14 cellular contexts compared by ENCODE assay signal in genomic region chr17:81912441-81913309, GRCh38. TPM values are rescaled to one million over a fixed set of nuclear protein-coding genes. Genes with fewer than 3 reads are reported as not detected.
DNase-seq lines count a peak whose midpoint lies in the region; ATAC-seq and TF ChIP-seq lines count a peak whose summit lies in the region.
"Had no signal": no experiment of that assay in that cellular context is flagged by ENCODE, and none has a peak within 500 bp of the region (broad histone marks: within the 10 kb centered on the region; RNA-seq: fewer than 3 reads in every experiment).

No MANE protein-coding gene starts in this region.

- H3K36me3 Mint-ChIP-seq in Calu3 (ENCODE audit: insufficient read depth, unreplicated experiment) (peaks cover 75% of the 10 kb centered on the region), endothelial cell (ENCODE audit: low read depth, unreplicated experiment) (peaks cover 22% of the 10 kb centered on the region), progenitor cell of endocrine pancreas (ENCODE audit: insufficient read depth) (peaks cover 11% of the 10 kb centered on the region)

- CTCF ChIA-PET in Calu3 (lab: Charles Lee) = interaction anchor here (0.9 to 1.2 kb wide), 3 partner anchors 14 to 21 kb away, joined by 4 read pairs; partner anchors contain the start of genes ALYREF and ANAPC11

- intact Hi-C loops in Calu3 (cut with micrococcal nuclease; ENCODE audit: unreplicated experiment) = no loop called here

- H3K9me3 Mint-ChIP-seq in Calu3 (ENCODE audit: low read depth, unreplicated experiment) (no peaks in the 10 kb centered on the region), endothelial cell (ENCODE audit: unreplicated experiment) (no peaks in the 10 kb centered on the region), progenitor cell of endocrine pancreas (ENCODE audit: low read depth) (no peaks in the 10 kb centered on the region)

- DNase-seq in Calu3 (peak; percentile 68), M059J (ENCODE audit: low read depth) (peak; percentile 27), endothelial cell (ENCODE audit: low spot score) (no peak), progenitor cell of endocrine pancreas (ENCODE audit: low spot score, unreplicated experiment) (no peak), KBM-7 (no peak)
- DNase-seq: activated CD8-positive, alpha-beta memory T cell treated with anti-CD3 and anti-CD28 coated beads, Interleukin-2, amount 10 ng/mL, durations not matched to agents 7 days and 5 days; amniotic stem cell; dermis blood vessel endothelial cell; DMS 273 treated with DMSO at 0.1 percent for 48 hours; NCI-H1694 treated with DMSO at 0.1 percent for 48 hours; NCI-H748 treated with DMSO at 0.1 percent for 48 hours had no signal

- BruUV-seq in Calu3 (replicated peaks; lab: Mats Ljungman, UMichigan) = no TSS peak

- H3K4me1 Mint-ChIP-seq in Calu3 (ENCODE audit: low read depth, unreplicated experiment) (peaks cover 47% of the 10 kb centered on the region), endothelial cell (ENCODE audit: unreplicated experiment) (peaks cover 4% of the 10 kb centered on the region), progenitor cell of endocrine pancreas (ENCODE audit: low read depth) (peaks cover 18% of the 10 kb centered on the region)

- in situ Hi-C loops in KBM-7 (cut with MboI; ENCODE audit: low pct_unique_long_range_greater_than_20kb, low sequenced_read_pairs) = no loop called here

- TF ChIP-seq CTCF in Calu3 (IDR thresholded peaks at IDR 0.05; ENCODE audit: unreplicated experiment) (no peak), endothelial cell (IDR thresholded peaks at IDR 0.05; ENCODE audit: unreplicated experiment) (no peak), progenitor cell of endocrine pancreas (IDR thresholded peaks at IDR 0.05; ENCODE audit: unreplicated experiment) (no peak)

- H3K27me3 Mint-ChIP-seq in Calu3 (ENCODE audit: unreplicated experiment) (no peaks in the 10 kb centered on the region), endothelial cell (ENCODE audit: unreplicated experiment) (peaks cover 22% of the 10 kb centered on the region), progenitor cell of endocrine pancreas (no peaks in the 10 kb centered on the region)
- H3K27me3 Mint-ChIP-seq: activated CD8-positive, alpha-beta memory T cell treated with anti-CD3 and anti-CD28 coated beads, Interleukin-2, amount 10 ng/mL, durations not matched to agents 7 days and 5 days had no signal

- H3K27ac Mint-ChIP-seq in Calu3 (ENCODE audit: unreplicated experiment) (peak overlapping the region; percentile 80), endothelial cell (ENCODE audit: unreplicated experiment) (peak overlapping the region; percentile 68), progenitor cell of endocrine pancreas (no peak overlapping the region)
- H3K27ac Mint-ChIP-seq: activated CD8-positive, alpha-beta memory T cell treated with anti-CD3 and anti-CD28 coated beads, Interleukin-2, amount 10 ng/mL, durations not matched to agents 7 days and 5 days had no signal

- ATAC-seq in GM21576 (IDR thresholded peaks at IDR 0.05; ENCODE audit: unreplicated experiment) = no peak
- ATAC-seq in GM21737 (IDR thresholded peaks at IDR 0.05; ENCODE audit: unreplicated experiment) = no peak
- ATAC-seq: activated CD8-positive, alpha-beta memory T cell treated with anti-CD3 and anti-CD28 coated beads, Interleukin-2, amount 10 ng/mL, durations not matched to agents 7 days and 5 days; Right ventricle myocardium inferior had no signal

- peak overlapping the region; percentile 78 for H3K4me3 Mint-ChIP-seq in Calu3 (ENCODE audit: low read depth, unreplicated experiment)
- peak overlapping the region; percentile 84 for H3K4me3 Mint-ChIP-seq in endothelial cell (ENCODE audit: unreplicated experiment)
- H3K4me3 Mint-ChIP-seq in progenitor cell of endocrine pancreas (ENCODE audit: low read depth) = peak overlapping the region; percentile 24

RNA-seq across cellular contexts. Expression of gene PCYT2, which starts 1.5 kb away (rescaled TPM):
- total RNA-seq in Calu3 (2022) (58.4 and 60.9 TPM in 2 replicates), endothelial cell (ENCODE audit: unreplicated experiment) (26.8 TPM), progenitor cell of endocrine pancreas (93.2 and 95.2 TPM in 2 replicates)
- total RNA-seq in M059J (2014; rRNA removed; shearing (Covaris generic)) = 36.0 and 43.4 TPM in 2 replicates

RNA-seq across cellular contexts. Expression of gene SIRT7, which starts 5.3 kb away (rescaled TPM):
- total RNA-seq in Calu3 (2022) (50.3 and 56.0 TPM in 2 replicates), endothelial cell (ENCODE audit: unreplicated experiment) (14.4 TPM), progenitor cell of endocrine pancreas (32.4 and 34.0 TPM in 2 replicates)
- total RNA-seq in M059J (2014; rRNA removed; shearing (Covaris generic)) = 13.5 and 22.0 TPM in 2 replicates

RNA-seq across cellular contexts. Expression of gene NPB, which starts 10.6 kb away (rescaled TPM):
- total RNA-seq in Calu3 (2022) = 0.27 and 0.47 TPM in 2 replicates
- total RNA-seq in M059J (2014; rRNA removed; shearing (Covaris generic)) = 0.44 and 0.59 TPM in 2 replicates
- 0.56 TPM for total RNA-seq in endothelial cell (ENCODE audit: unreplicated experiment)
- total RNA-seq in progenitor cell of endocrine pancreas = 0.78 and 1.7 TPM in 2 replicates
- total RNA-seq: dermis blood vessel endothelial cell had no signal

RNA-seq across cellular contexts. Expression of gene MAFG, which starts 14.9 kb away (rescaled TPM):
- total RNA-seq in Calu3 (2022) (36.1 and 37.9 TPM in 2 replicates), endothelial cell (ENCODE audit: unreplicated experiment) (23.6 TPM), progenitor cell of endocrine pancreas (29.5 and 30.2 TPM in 2 replicates)
- 8.1 and 15.1 TPM in 2 replicates for total RNA-seq in M059J (2014; rRNA removed; shearing (Covaris generic))

RNA-seq across cellular contexts. Expression of gene ANAPC11, which starts 21.2 kb away (rescaled TPM):
- total RNA-seq in Calu3 (2022) (110 and 113 TPM in 2 replicates), endothelial cell (ENCODE audit: unreplicated experiment) (121 TPM), progenitor cell of endocrine pancreas (137 and 139 TPM in 2 replicates)
- total RNA-seq in M059J (2014; rRNA removed; shearing (Covaris generic)) = 201 and 233 TPM in 2 replicates

Comparison
In these comparisons a context has a peak if more than half of its experiments do, and no peak if none do; other contexts are left out.
1. DNase-seq: peak in Calu3 (single experiment) and M059J (single experiment); none in endothelial cell (single experiment), progenitor cell of endocrine pancreas (single experiment) and KBM-7 (single experiment).
2. H3K4me3 Mint-ChIP-seq: peak in every context shown above with its lines; median percentile 84 in endothelial cell; 78 in Calu3; 24 in progenitor cell of endocrine pancreas.